9 cellular contexts compared by ENCODE assay signal in the genomic region with DNA sequence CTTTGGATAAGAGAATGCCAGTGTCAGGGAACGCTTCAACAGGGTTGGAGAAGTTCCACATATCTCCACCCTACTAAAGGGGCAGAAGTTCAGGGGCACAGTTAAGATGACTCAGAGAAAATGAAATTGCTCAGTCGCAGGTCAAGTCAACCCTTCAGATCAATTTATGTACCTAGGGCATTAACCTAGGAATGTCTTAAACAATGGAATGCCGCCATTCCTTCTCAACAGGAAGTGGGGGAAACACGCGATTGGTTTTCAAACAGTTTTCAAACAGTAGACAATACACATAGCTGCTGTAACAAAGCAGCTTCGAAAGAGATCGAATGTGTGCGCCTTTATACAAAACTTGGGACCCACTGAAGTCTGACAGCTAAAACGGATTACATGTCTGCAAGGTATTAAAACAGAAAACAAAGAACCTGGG. TPM values are rescaled to one million over a fixed set of nuclear protein-coding genes. Genes with fewer than 3 reads are reported as not detected.
A peak's percentile ranks its signal among the peaks of the same experiment; 100 is the strongest.
DNase-seq lines count a peak whose midpoint lies in the region; ATAC-seq and TF ChIP-seq lines count a peak whose summit lies in the region.
"Had no signal": no experiment of that assay in that cellular context is flagged by ENCODE, and none has a peak within 500 bp of the region (broad histone marks: within the 10 kb centered on the region; RNA-seq: fewer than 3 reads in every experiment).

No MANE protein-coding gene starts in this region.

- peak overlapping the region; percentile 87 for H3K27ac Mint-ChIP-seq in Calu3 (ENCODE audit: unreplicated experiment)
- no peak overlapping the region for H3K27ac Mint-ChIP-seq in WTC11

- POLR2A ChIA-PET in WTC11 (lab: Charles Lee) = no interaction called here

- H3K4me1 Mint-ChIP-seq in Calu3 (ENCODE audit: low read depth, unreplicated experiment) (peaks cover 21% of the 10 kb centered on the region), WTC11 (peaks cover 31% of the 10 kb centered on the region)

- peak overlapping the region; percentile 89 for H3K4me3 Mint-ChIP-seq in Calu3 (ENCODE audit: low read depth, unreplicated experiment)
- H3K4me3 Mint-ChIP-seq in WTC11 = peak overlapping the region; percentile 82

- peak overlapping the region; percentile 96 for H3K9ac ChIP-seq in Karpas-422 (ENCODE audit: low read length)

- H3K36me3 ChIP-seq in Karpas-422 (ENCODE audit: insufficient read depth, low read length) (peaks cover 18% of the 10 kb centered on the region; the same call in 1 of the 2 replicates), neutrophil (peaks cover 25% of the 10 kb centered on the region)

- H4K20me1 ChIP-seq in Karpas-422 (ENCODE audit: insufficient read depth, low read depth, low read length) = no peaks in the 10 kb centered on the region

- H3K79me2 ChIP-seq in Karpas-422 (ENCODE audit: low read length) = peaks cover 58% of the 10 kb centered on the region

- H3K27me3 ChIP-seq in Karpas-422 (ENCODE audit: low read length) = no peaks in the 10 kb centered on the region
- no peaks in the 10 kb centered on the region for H3K27me3 ChIP-seq in neutrophil

- ATAC-seq in WTC11 = peak; percentile 5
- ATAC-seq in HG02938 (IDR thresholded peaks at IDR 0.05; ENCODE audit: unreplicated experiment) = no peak

- peak overlapping the region; percentile 98 for H3K4me3 ChIP-seq in Karpas-422 (ENCODE audit: low read length)
- H3K4me3 ChIP-seq in neutrophil (ENCODE audit: low read depth in 1 of 2, low read length in 1 of 2) = peak overlapping the region; percentile 90 to 92

- H3K9me3 Mint-ChIP-seq in Calu3 (ENCODE audit: low read depth, unreplicated experiment) (peaks cover 6% of the 10 kb centered on the region), WTC11 (peaks cover 8% of the 10 kb centered on the region)

- H3K9me2 ChIP-seq in Karpas-422 (replicated peaks; ENCODE audit: insufficient read depth, low read length) = no peaks in the 10 kb centered on the region

- CTCF ChIA-PET in Calu3 (lab: Charles Lee) = no interaction called here
- CTCF ChIA-PET in WTC11 (lab: Charles Lee) = interaction anchor here (1.0 to 2.0 kb wide), 4 partner anchors 15 to 417 kb away, joined by 3 to 7 read pairs (median 4); a partner anchor contains a TSS

- intact Hi-C loops in Calu3 (cut with micrococcal nuclease; ENCODE audit: unreplicated experiment) = no loop called here

- H3K9me3 ChIP-seq in Karpas-422 (ENCODE audit: low read length) (no peaks in the 10 kb centered on the region), neutrophil (no peaks in the 10 kb centered on the region)

- H3K27ac ChIP-seq in Karpas-422 (ENCODE audit: low read length) (peak overlapping the region; percentile 48), neutrophil (peak overlapping the region; percentile 84)

- H3K36me3 Mint-ChIP-seq in Calu3 (ENCODE audit: insufficient read depth, unreplicated experiment) = peaks cover 42% of the 10 kb centered on the region
- peaks cover 32% of the 10 kb centered on the region for H3K36me3 Mint-ChIP-seq in WTC11

- H3K4me1 ChIP-seq in Karpas-422 (ENCODE audit: low read length) (peaks cover 38% of the 10 kb centered on the region), neutrophil (ENCODE audit: control insufficient read depth in 1 of 2, insufficient read depth in 1 of 2, low read depth in 1 of 2, low read length in 1 of 2) (peaks cover 22 to 26% of the 10 kb centered on the region in 2 experiments)

- BruUV-seq in Calu3 (replicated peaks; lab: Mats Ljungman, UMichigan) = no TSS peak

- peak; percentile 5 for DNase-seq in Calu3
- DNase-seq in Karpas-422 = peak; percentile 57
- no peak for DNase-seq in WTC11 (ENCODE audit: low spot score)
- DNase-seq in glomerular visceral epithelial cell (ENCODE audit: extremely low spot score) = peak; percentile 49
- no peak for DNase-seq in effector CD4-positive, alpha-beta T cell
- DNase-seq in mesenteric fat pad (ENCODE audit: low spot score) = no peak

- peak overlapping the region; percentile 85 for H3K4me2 ChIP-seq in Karpas-422 (ENCODE audit: low read depth, low read length, poor library complexity, severe bottlenecking)

- H3K27me3 Mint-ChIP-seq in Calu3 (ENCODE audit: unreplicated experiment) = no peaks in the 10 kb centered on the region
- H3K27me3 Mint-ChIP-seq in WTC11 (ENCODE audit: low read depth) = peaks cover 10% of the 10 kb centered on the region

- H2AFZ ChIP-seq in Karpas-422 (ENCODE audit: low read length) = 0 out of 2 replicates have a peak overlapping the region, but pooled peaks have one; percentile 32

- TF ChIP-seq CTCF in Calu3 (IDR thresholded peaks at IDR 0.05; ENCODE audit: unreplicated experiment) (no peak), WTC11 (IDR thresholded peaks at IDR 0.05) (no peak), neutrophil (IDR thresholded peaks at IDR 0.05) (no peak)

TF ChIP-seq in WTC11, 78 proteins besides CTCF, POLR2A, EP300 and RAD21:
- TF ChIP-seq, protein P1, sequence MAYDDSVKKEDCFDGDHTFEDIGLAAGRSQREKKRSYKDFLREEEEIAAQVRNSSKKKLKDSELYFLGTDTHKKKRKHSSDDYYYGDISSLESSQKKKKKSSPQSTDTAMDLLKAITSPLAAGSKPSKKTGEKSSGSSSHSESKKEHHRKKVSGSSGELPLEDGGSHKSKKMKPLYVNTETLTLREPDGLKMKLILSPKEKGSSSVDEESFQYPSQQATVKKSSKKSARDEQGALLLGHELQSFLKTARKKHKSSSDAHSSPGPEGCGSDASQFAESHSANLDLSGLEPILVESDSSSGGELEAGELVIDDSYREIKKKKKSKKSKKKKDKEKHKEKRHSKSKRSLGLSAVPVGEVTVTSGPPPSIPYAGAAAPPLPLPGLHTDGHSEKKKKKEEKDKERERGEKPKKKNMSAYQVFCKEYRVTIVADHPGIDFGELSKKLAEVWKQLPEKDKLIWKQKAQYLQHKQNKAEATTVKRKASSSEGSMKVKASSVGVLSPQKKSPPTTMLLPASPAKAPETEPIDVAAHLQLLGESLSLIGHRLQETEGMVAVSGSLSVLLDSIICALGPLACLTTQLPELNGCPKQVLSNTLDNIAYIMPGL (CRISPR knock-in tag; IDR thresholded peaks at IDR 0.05) = no peak
- no peak for TF ChIP-seq ZNF671 (CRISPR knock-in tag; IDR thresholded peaks at IDR 0.05)

RNA-seq across cellular contexts. Expression of a gene that starts 0.9 kb away (rescaled TPM):
- total RNA-seq in Calu3 (2022) (40.7 and 41.0 TPM in 2 replicates), WTC11 (2021) (34.9 to 39.1 TPM (median 35.9 TPM) in 3 replicates), mesenteric fat pad (41.1 TPM)
- total RNA-seq in Karpas-422 (2014; rRNA removed; shearing (Covaris generic); ENCODE audit: low replicate concordance) = 47.1 and 86.8 TPM in 2 replicates

RNA-seq across cellular contexts. Expression of a gene that starts 44.6 kb away (rescaled TPM):
- not detected in 2 replicates for total RNA-seq in Calu3 (2022)
- not detected in 2 replicates for total RNA-seq in Karpas-422 (2014; rRNA removed; shearing (Covaris generic); ENCODE audit: low replicate concordance)
- not detected in 3 replicates for total RNA-seq in WTC11 (2021)
- total RNA-seq in mesenteric fat pad = not detected
- total RNA-seq: temporal lobe had no signal

Comparison
In these comparisons a context has a peak if more than half of its experiments do, and no peak if none do; other contexts are left out.
1. DNase-seq: peak in Calu3 (single experiment), Karpas-422 (single experiment) and glomerular visceral epithelial cell (single experiment); none in WTC11 (single experiment), effector CD4-positive, alpha-beta T cell (single experiment) and mesenteric fat pad (single experiment).